8 cellular contexts compared by ENCODE assay signal in genomic region chr19:56140583-56141415, GRCh38. TPM values are rescaled to one million over a fixed set of nuclear protein-coding genes. Genes with fewer than 3 reads are reported as not detected.
DNase-seq lines count a peak whose midpoint lies in the region; ATAC-seq and TF ChIP-seq lines count a peak whose summit lies in the region.

ZNF444 (plus strand) TSS chr19:56141287; CDS start chr19:56146912, 5,625 bp downstream.

- no peaks in the 10 kb centered on the region for H3K9me3 ChIP-seq in Panc1 (ENCODE audit: control insufficient read depth, insufficient read depth, low read depth, low read length)
- no peaks in the 10 kb centered on the region for H3K9me3 ChIP-seq in mucosa of rectum (ENCODE audit: control insufficient read depth in 2 of 2, low read length in 2 of 2)

- peak within 1 kb of the TSS; percentile 75 to 81 for H3K9ac ChIP-seq in mucosa of rectum (ENCODE audit: low read depth in 1 of 2, low read length in 2 of 2)

- H3K36me3 Mint-ChIP-seq in activated T-cell treated with anti-CD3 and anti-CD28 coated beads, Interleukin-2, amount 50 U/mL, for 4 hours (ENCODE audit: insufficient read depth), result no peaks in the 10 kb centered on the region

- peaks cover 30% of the 10 kb centered on the region for H3K4me1 Mint-ChIP-seq in activated T-cell treated with anti-CD3 and anti-CD28 coated beads, Interleukin-2, amount 50 U/mL, for 4 hours (ENCODE audit: low read depth)

- H3K4me3 ChIP-seq in Panc1 (ENCODE audit: low read depth in 2 of 2, low read length in 2 of 2) (peak within 1 kb of the TSS; percentile 61 to 71), mucosa of rectum (ENCODE audit: low read length in 2 of 2) (peak within 1 kb of the TSS; percentile 77 to 80)

- H3K36me3 ChIP-seq in Panc1 (ENCODE audit: control insufficient read depth, insufficient read depth, low read length) (no peaks in the 10 kb centered on the region), mucosa of rectum (ENCODE audit: control insufficient read depth in 2 of 2, insufficient read depth in 2 of 2, low read length in 2 of 2) (no peaks in the 10 kb centered on the region)

- peak within 1 kb of the TSS; percentile 84 for H3K27ac ChIP-seq in Panc1 (ENCODE audit: low read length)
- H3K27ac ChIP-seq in mucosa of rectum (ENCODE audit: low read depth in 2 of 2, low read length in 2 of 2), result peak within 1 kb of the TSS; percentile 80 to 87

- in situ Hi-C loops in KBM-7 (cut with MboI; ENCODE audit: low pct_unique_long_range_greater_than_20kb, low sequenced_read_pairs), result no loop called here
- in situ Hi-C loops in Panc1 (cut with HindIII; ENCODE audit: low pct_unique_long_range_greater_than_20kb, low sequenced_read_pairs), result no loop called here

- H3K4me1 ChIP-seq in Panc1 (ENCODE audit: control insufficient read depth, insufficient read depth, low read length) (peaks cover 23% of the 10 kb centered on the region), mucosa of rectum (ENCODE audit: control insufficient read depth in 2 of 2, insufficient read depth in 2 of 2, low read length in 2 of 2) (peaks cover 29 to 31% of the 10 kb centered on the region in 2 donors)

- CTCF ChIA-PET in Panc1 (lab: Charles Lee), result no interaction called here

- TF ChIP-seq CTCF in Panc1 (IDR thresholded peaks at IDR 0.05), result no peak

- POLR2A ChIA-PET in Panc1 (lab: Charles Lee), result interaction anchor here (0.5 to 0.6 kb wide), 3 partner anchors 22 to 934 kb away, joined by 4 to 18 read pairs (median 8); partner anchors contain the start of gene ZNF579

- no TSS peak for BruUV-seq in Panc1 (replicated peaks; lab: Mats Ljungman, UMichigan)

- H3K27me3 Mint-ChIP-seq in activated T-cell treated with anti-CD3 and anti-CD28 coated beads, Interleukin-2, amount 50 U/mL, for 4 hours (ENCODE audit: low read depth), result no peaks in the 10 kb centered on the region

- no peaks in the 10 kb centered on the region for H3K9me3 Mint-ChIP-seq in activated T-cell treated with anti-CD3 and anti-CD28 coated beads, Interleukin-2, amount 50 U/mL, for 4 hours

- ATAC-seq in GM21717 (IDR thresholded peaks at IDR 0.05; ENCODE audit: unreplicated experiment) (peak; percentile 84), Panc1 (peak; percentile 95)
- peak; percentile 91 to 92 for ATAC-seq in activated T-cell treated with anti-CD3 and anti-CD28 coated beads, Interleukin-2, amount 50 U/mL, for 4 hours

- peak; percentile 98 for DNase-seq in DMS153 treated with DMSO at 0.1 percent for 48 hours (lab: John Stamatoyannopoulos, UW; ENCODE audit: unreplicated experiment)
- DNase-seq in KBM-7, result peak; percentile 99
- peak; percentile 97 for DNase-seq in Panc1 (ENCODE audit: low read depth, low spot score)
- peak; percentile 99 for DNase-seq in activated T-cell treated with anti-CD3 and anti-CD28 coated beads, Interleukin-2, amount 50 U/mL, for 4 hours
- peak; percentile 98 to 100 for DNase-seq in erythroblast (lab: John Stamatoyannopoulos, UW)
- DNase-seq in stimulated activated CD8-positive, alpha-beta memory T cell treated with anti-CD3 and anti-CD28 coated beads, Interleukin-4, amount 100 ng/mL, for 48 hours, result peak; percentile 98

- intact Hi-C loops in Panc1 (cut with micrococcal nuclease; ENCODE audit: unreplicated experiment), result no loop called here

- peak within 1 kb of the TSS; percentile 87 for H3K4me3 Mint-ChIP-seq in activated T-cell treated with anti-CD3 and anti-CD28 coated beads, Interleukin-2, amount 50 U/mL, for 4 hours

- peak; percentile 61 for TF ChIP-seq POLR2A in erythroblast (IDR thresholded peaks at IDR 0.05; ENCODE audit: low read length)

- H3K27me3 ChIP-seq in Panc1 (ENCODE audit: control insufficient read depth, insufficient read depth, low read length) (no peaks in the 10 kb centered on the region), mucosa of rectum (ENCODE audit: control insufficient read depth in 2 of 2, insufficient read depth in 2 of 2, low read length in 2 of 2) (no peaks in the 10 kb centered on the region)

RNA-seq across cellular contexts. Expression of gene ZNF444, which starts in this region (rescaled TPM):
- 81.5 TPM for total RNA-seq in Panc1 (2021; ENCODE audit: unreplicated experiment)
- 95.0 TPM for polyA plus RNA-seq in Panc1 (2012; ENCODE audit: insufficient read length)
- total RNA-seq in activated T-cell treated with anti-CD3 and anti-CD28 coated beads, Interleukin-2, amount 50 U/mL, for 4 hours, result 10 to 100 TPM; 42.0 to 45.5 (median 44.9) TPM

Comparison
In these comparisons a context has a peak if more than half of its experiments do, and no peak if none do; other contexts are left out.
1. Peak in every context shown above with its lines: DNase-seq, ATAC-seq, H3K4me3 ChIP-seq and H3K27ac ChIP-seq.